ENCODE assay signal across 9 cellular contexts in genomic region chr20:38113401-38114325, GRCh38. TPM values are rescaled to one million over a fixed set of nuclear protein-coding genes. Genes with fewer than 3 reads are reported as not detected.
DNase-seq lines count a peak whose midpoint lies in the region; ATAC-seq, FAIRE-seq and TF ChIP-seq lines count a peak whose summit lies in the region.
"Had no signal": no experiment of that assay in that cellular context is flagged by ENCODE, and none has a peak within 500 bp of the region (broad histone marks: within the 10 kb centered on the region; RNA-seq: fewer than 3 reads in every experiment).

No MANE protein-coding gene starts in this region.

- peak overlapping the region; percentile 90; the same call in 1 of the 2 replicates for H2AFZ ChIP-seq in H1 (ENCODE audit: low read length)

- no peak overlapping the region for H3K4ac ChIP-seq in H1 (replicated peaks; ENCODE audit: insufficient read length, low read depth, low read length)

- no peaks in the 10 kb centered on the region for H3K36me3 ChIP-seq in H1 (ENCODE audit: control insufficient read depth in 2 of 4, insufficient read depth in 4 of 4, low read length in 3 of 4)

- no peak overlapping the region for H3K56ac ChIP-seq in H1 (replicated peaks; ENCODE audit: insufficient read length, low read depth, low read length)

- no peak for TF ChIP-seq POLR2A in H1 (IDR thresholded peaks at IDR 0.05; ENCODE audit: control extremely low read depth in 1 of 2, low read depth in 2 of 2, low read length in 2 of 2)

- H3K36me3 Mint-ChIP-seq in activated T-cell treated with anti-CD3 and anti-CD28 coated beads, Interleukin-2, amount 50 U/mL, for 24 hours (ENCODE audit: low read depth), result no peaks in the 10 kb centered on the region
- no peaks in the 10 kb centered on the region for H3K36me3 Mint-ChIP-seq in stimulated activated naive B cell treated with anti-CD40 and anti-IgM and Interleukin-4, amounts not matched to agents 10 μg/mL and 1 μg/mL and 100 μg/mL, for 72 hours

- no peak overlapping the region for H3K9ac ChIP-seq in H1 (replicated peaks in 1 of 4; ENCODE audit: extremely low read depth in 1 of 4, low read depth in 3 of 4, low read length in 3 of 4)

- H4K8ac ChIP-seq in H1 (ENCODE audit: extremely low read depth, insufficient read depth, low read length), result no peak overlapping the region

- H4K5ac ChIP-seq in H1 (ENCODE audit: insufficient read length, low read depth, low read length), result no peak overlapping the region

- ATAC-seq in stimulated activated naive B cell treated with anti-CD40 and anti-IgM and Interleukin-4, amounts not matched to agents 10 μg/mL and 1 μg/mL and 100 μg/mL, for 72 hours (replicated peaks), result peak; percentile 61 to 64

- no peak overlapping the region; the same call in 1 of the 2 replicates for H2BK5ac ChIP-seq in H1 (ENCODE audit: low read depth, low read length)

- no peaks in the 10 kb centered on the region for H3K27me3 Mint-ChIP-seq in activated T-cell treated with anti-CD3 and anti-CD28 coated beads, Interleukin-2, amount 50 U/mL, for 24 hours
- peaks cover 0 to 6% of the 10 kb centered on the region in 2 donors for H3K27me3 Mint-ChIP-seq in stimulated activated naive B cell treated with anti-CD40 and anti-IgM and Interleukin-4, amounts not matched to agents 10 μg/mL and 1 μg/mL and 100 μg/mL, for 72 hours

- H3K79me2 ChIP-seq in H1 (ENCODE audit: control insufficient read depth in 1 of 2, insufficient read depth in 2 of 2, low read length in 2 of 2), result no peaks in the 10 kb centered on the region

- H3K4me1 ChIP-seq in H1 (replicated peaks in 1 of 4; ENCODE audit: control insufficient read depth in 3 of 4, insufficient read depth in 4 of 4, low read length in 3 of 4), result no peaks in the 10 kb centered on the region

- H3K4me2 ChIP-seq in H1 (ENCODE audit: insufficient read depth in 1 of 2, low read depth in 2 of 2, low read length in 2 of 2), result no peak overlapping the region

- peak; percentile 66 to 75 (median 74) for TF ChIP-seq CTCF in H1 (IDR thresholded peaks at IDR 0.05; ENCODE audit: control extremely low read depth in 1 of 3, insufficient read depth in 1 of 3, low read depth in 1 of 3, low read length in 3 of 3)

- no peak overlapping the region for H3K27ac Mint-ChIP-seq in activated T-cell treated with anti-CD3 and anti-CD28 coated beads, Interleukin-2, amount 50 U/mL, for 24 hours
- H3K27ac Mint-ChIP-seq in stimulated activated naive B cell treated with anti-CD40 and anti-IgM and Interleukin-4, amounts not matched to agents 10 μg/mL and 1 μg/mL and 100 μg/mL, for 72 hours, result no peak overlapping the region

- no peak overlapping the region for H3K4me3 Mint-ChIP-seq in activated T-cell treated with anti-CD3 and anti-CD28 coated beads, Interleukin-2, amount 50 U/mL, for 24 hours
- no peak overlapping the region for H3K4me3 Mint-ChIP-seq in stimulated activated naive B cell treated with anti-CD40 and anti-IgM and Interleukin-4, amounts not matched to agents 10 μg/mL and 1 μg/mL and 100 μg/mL, for 72 hours

- H2BK120ac ChIP-seq in H1 (replicated peaks; ENCODE audit: low read depth, low read length), result no peak overlapping the region

- H2AK5ac ChIP-seq in H1 (ENCODE audit: low read depth, low read length), result no peak overlapping the region

- no peak for FAIRE-seq in H1 (lab: Jason Lieb, UNC)

- H3K9me3 Mint-ChIP-seq in activated T-cell treated with anti-CD3 and anti-CD28 coated beads, Interleukin-2, amount 50 U/mL, for 24 hours, result no peaks in the 10 kb centered on the region
- no peaks in the 10 kb centered on the region for H3K9me3 Mint-ChIP-seq in stimulated activated naive B cell treated with anti-CD40 and anti-IgM and Interleukin-4, amounts not matched to agents 10 μg/mL and 1 μg/mL and 100 μg/mL, for 72 hours

- peak; percentile 10 for DNase-seq in activated T-cell treated with anti-CD3 and anti-CD28 coated beads for 48 hours (ENCODE audit: low read depth)
- no peak for DNase-seq in activated T-cell treated with anti-CD3 and anti-CD28 coated beads, Interleukin-2, amount 50 U/mL, for 24 hours
- DNase-seq in NOMO-1 treated with DMSO at 0.1 percent for 48 hours (lab: John Stamatoyannopoulos, UW; ENCODE audit: unreplicated experiment), result peak; percentile 72
- peak; percentile 38 to 79 for DNase-seq in H1 (ENCODE audit: low read depth in 1 of 2, low spot score in 2 of 2)
- DNase-seq in stimulated activated naive B cell treated with anti-CD40 and anti-IgM and Interleukin-4, amounts not matched to agents 10 μg/mL and 1 μg/mL and 100 μg/mL, for 72 hours, result no peak
- no peak for DNase-seq in kidney tubule cell (ENCODE audit: low spot score)
- no peak for DNase-seq in nucleus accumbens (lab: John Stamatoyannopoulos, UW)
- DNase-seq in stimulated activated naive CD4-positive, alpha-beta T cell treated with Interleukin-2 at 50 U/mL for 16 hours (lab: John Stamatoyannopoulos, UW), result no peak
- DNase-seq: activated CD4-positive, CD25-positive, alpha-beta regulatory T cell had no signal

- no peak overlapping the region for H3K23ac ChIP-seq in H1 (ENCODE audit: insufficient read length)

- peak overlapping the region; percentile 43; the same call in 1 of the 2 replicates for H2BK12ac ChIP-seq in H1 (ENCODE audit: low read depth, low read length)

- WGBS in H1 (ENCODE audit: extremely low coverage in 1 of 2, insufficient coverage in 1 of 2, insufficient read length in 1 of 2, insufficient replicate concordance in 2 of 2, low coverage in 1 of 2, low lambda C conversion rate in 2 of 2, missing lambda C conversion rate in 1 of 2), 2 experiments, result 66% methylated on average over 10 of the region's 10 CpGs; no CpG with 5 or more reads in 1 of the 2 experiments

- no peak overlapping the region for H3K27ac ChIP-seq in H1 (ENCODE audit: low read depth, low read length)

- CTCF ChIA-PET in H1 (lab: Charles Lee; ENCODE audit: partially characterized antibody), result interaction anchor here (0.6 to 7.5 kb wide), 47 partner anchors 8 to 295 kb away, joined by 3 to 198 read pairs (median 4); partner anchors contain the start of gene TGM2

- no peak overlapping the region for H2BK20ac ChIP-seq in H1 (ENCODE audit: low read length)

- TF ChIP-seq EP300 in H1 (IDR thresholded peaks at IDR 0.05; ENCODE audit: borderline replicate concordance in 1 of 2, low read depth in 2 of 2, low read length in 2 of 2), result no peak

- POLR2A ChIA-PET in H1 (lab: Charles Lee; ENCODE audit: partially characterized antibody), result no interaction called here

- no peak overlapping the region for H3K14ac ChIP-seq in H1 (ENCODE audit: insufficient read length)

- H3K27me3 ChIP-seq in H1 (replicated peaks in 1 of 4; ENCODE audit: control insufficient read depth in 3 of 4, extremely low read depth in 1 of 4, insufficient read depth in 3 of 4, low read length in 3 of 4), result no peaks in the 10 kb centered on the region

- no peak overlapping the region for H3K4me3 ChIP-seq in H1 (ENCODE audit: extremely low read depth in 1 of 4, insufficient read depth in 2 of 4, low read depth in 3 of 4, low read length in 4 of 4)

- no peaks in the 10 kb centered on the region for H3K79me1 ChIP-seq in H1 (ENCODE audit: low read depth, low read length)

- 0 out of 2 replicates have a peak overlapping the region, but pooled peaks have one; percentile 37 for H2BK15ac ChIP-seq in H1 (ENCODE audit: low read length)

- no peaks in the 10 kb centered on the region for H4K20me1 ChIP-seq in H1 (replicated peaks in 1 of 2; ENCODE audit: control insufficient read depth in 1 of 2, insufficient read depth in 2 of 2, low read length in 2 of 2)

- H3K4me1 Mint-ChIP-seq in activated T-cell treated with anti-CD3 and anti-CD28 coated beads, Interleukin-2, amount 50 U/mL, for 24 hours (ENCODE audit: low read depth), result no peaks in the 10 kb centered on the region
- H3K4me1 Mint-ChIP-seq in stimulated activated naive B cell treated with anti-CD40 and anti-IgM and Interleukin-4, amounts not matched to agents 10 μg/mL and 1 μg/mL and 100 μg/mL, for 72 hours, result peaks cover 9 to 12% of the 10 kb centered on the region in 2 donors

- H3K18ac ChIP-seq in H1 (ENCODE audit: extremely low read depth, low read length), result no peak overlapping the region

- H3K23me2 ChIP-seq in H1 (ENCODE audit: low read depth, low read length), result no peaks in the 10 kb centered on the region

- no peak overlapping the region for H4K91ac ChIP-seq in H1 (replicated peaks; ENCODE audit: insufficient read length, low read length)

- peak; percentile 67 to 79 for TF ChIP-seq RAD21 in H1 (IDR thresholded peaks at IDR 0.05 in 1 of 2, conservative IDR thresholded peaks at IDR 0.05 in 1 of 2; ENCODE audit: low read depth in 2 of 2, low read length in 2 of 2)

- no peaks in the 10 kb centered on the region for H3K9me3 ChIP-seq in H1 (ENCODE audit: insufficient read depth in 2 of 2, low read depth in 1 of 2, low read length in 1 of 2)

TF ChIP-seq in H1, 55 proteins besides CTCF, POLR2A, EP300 and RAD21:
- no peak for TF ChIP-seq CTBP2 (IDR thresholded peaks at IDR 0.05; ENCODE audit: borderline replicate concordance, insufficient read depth, insufficient read length, low read length)
- TF ChIP-seq CEBPB (IDR thresholded peaks at IDR 0.05; ENCODE audit: low read depth, low read length), result no peak
- TF ChIP-seq TEAD4 (IDR thresholded peaks at IDR 0.05; ENCODE audit: low read depth, low read length), result no peak

RNA-seq across cellular contexts. Expression of gene TGM2, which starts 51.4 kb away (rescaled TPM):
- total RNA-seq in H1 (2021; fragmentation: NEBNext Ultra II Directional; extraction: Animal tissue kit (Norgen Biotek cat#: 25700)), result 1.0 and 1.3 TPM in 2 replicates
- polyA plus RNA-seq in H1 (2011; rRNA removed), result 0.86 and 1.5 TPM in 2 replicates
- 0.92 TPM for polyA plus RNA-seq in H1 (2011; cell fraction: cytosol; rRNA removed)
- 1.9 TPM for polyA plus RNA-seq in H1 (2011; cell fraction: nucleus; rRNA removed)
- polyA plus RNA-seq in H1 (2012, experiment 1 of 2), result 0.77 to 1.3 TPM (median 1.1 TPM) in 4 replicates
- polyA plus RNA-seq in H1 (2012, experiment 2 of 2), result 1.0 TPM
- polyA plus RNA-seq in H1 (2013, experiment 1 of 2), result 0.73 TPM
- 0.79 TPM for polyA plus RNA-seq in H1 (2013, experiment 2 of 2)
- 0.50 and 1.8 TPM in 2 replicates for polyA minus RNA-seq in H1 (2011; rRNA and poly(A)+ RNA removed)
- polyA minus RNA-seq in H1 (2011; cell fraction: cytosol; rRNA and poly(A)+ RNA removed), result 1.2 TPM
- 0.90 TPM for polyA minus RNA-seq in H1 (2011; cell fraction: nucleus; rRNA and poly(A)+ RNA removed)

Comparison
In these comparisons a context has a peak if more than half of its experiments do, and no peak if none do; other contexts are left out.
1. DNase-seq: peak in activated T-cell treated with anti-CD3 and anti-CD28 coated beads for 48 hours (single experiment), NOMO-1 treated with DMSO at 0.1 percent for 48 hours (single experiment) and H1 (2 of 2); none in activated T-cell treated with anti-CD3 and anti-CD28 coated beads, Interleukin-2, amount 50 U/mL, for 24 hours (single experiment), stimulated activated naive B cell treated with anti-CD40 and anti-IgM and Interleukin-4, amounts not matched to agents 10 μg/mL and 1 μg/mL and 100 μg/mL, for 72 hours (single experiment), kidney tubule cell (single experiment), nucleus accumbens (0 of 56) and stimulated activated naive CD4-positive, alpha-beta T cell treated with Interleukin-2 at 50 U/mL for 16 hours (single experiment).